11 cellular contexts compared by ENCODE assay signal in the genomic region with DNA sequence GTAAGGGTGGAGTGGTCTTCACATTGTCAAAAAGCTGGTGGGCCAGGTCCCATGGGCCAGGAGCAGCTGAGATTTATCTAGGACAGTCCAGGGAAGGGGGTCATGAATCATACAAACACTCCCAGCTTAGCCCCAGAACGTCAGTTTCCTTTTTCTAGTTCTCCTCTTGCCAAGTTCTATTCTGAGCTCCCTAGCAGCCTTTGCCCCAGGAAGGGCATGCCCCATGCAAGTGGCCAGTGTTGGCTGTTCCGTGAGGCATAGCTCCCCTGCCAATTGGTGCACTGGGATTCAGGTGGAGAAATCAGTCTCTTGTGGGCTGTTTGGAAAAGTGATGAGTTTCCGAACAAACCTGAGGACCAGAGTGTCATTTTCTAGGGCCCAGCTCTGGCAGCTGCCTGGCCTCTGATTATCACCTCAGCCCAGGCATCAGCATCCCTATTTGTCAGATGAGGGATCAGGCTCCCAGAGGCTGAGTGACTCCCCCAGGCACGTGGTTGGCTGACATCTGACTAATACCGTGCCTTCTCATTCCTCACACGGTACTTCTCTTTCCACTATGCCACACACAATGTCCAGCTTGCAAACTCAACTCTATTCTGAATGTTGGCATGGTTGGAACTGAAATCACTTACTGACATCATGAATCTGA. TPM values are rescaled to one million over a fixed set of nuclear protein-coding genes. Genes with fewer than 3 reads are reported as not detected.
A peak's percentile ranks its signal among the peaks of the same experiment; 100 is the strongest.
DNase-seq lines count a peak whose midpoint lies in the region; ATAC-seq and TF ChIP-seq lines count a peak whose summit lies in the region.
"Had no signal": no experiment of that assay in that cellular context is flagged by ENCODE, and none has a peak within 500 bp of the region (broad histone marks: within the 10 kb centered on the region; RNA-seq: fewer than 3 reads in every experiment).

No MANE protein-coding gene starts in this region.

- H3K4me2 ChIP-seq in mesendoderm (ENCODE audit: low read length), result no peak overlapping the region

- no peak overlapping the region for H2AK5ac ChIP-seq in mesendoderm (ENCODE audit: low read length)

- intact Hi-C loops in right lobe of liver (cut with DNase I), result no loop called here

- no peak overlapping the region for H3K23ac ChIP-seq in mesendoderm (ENCODE audit: low read length)

- no peak overlapping the region for H2BK120ac ChIP-seq in mesendoderm (ENCODE audit: low read depth, low read length)

- H3K27ac ChIP-seq in right lobe of liver (peak overlapping the region in 1 of 3 donors; percentile 34), mesendoderm (ENCODE audit: low read depth, low read length) (no peak overlapping the region)
- H3K27ac ChIP-seq: testis had no signal

- no peak overlapping the region for H4K5ac ChIP-seq in mesendoderm (ENCODE audit: low read length)

- no peak overlapping the region for H3K18ac ChIP-seq in mesendoderm (ENCODE audit: low read length)

- no peak for TF ChIP-seq CTCF in right lobe of liver (IDR thresholded peaks at IDR 0.05)

- no peaks in the 10 kb centered on the region for H3K79me1 ChIP-seq in mesendoderm (ENCODE audit: low read length)

- no peak overlapping the region for H2BK5ac ChIP-seq in mesendoderm (ENCODE audit: low read length)

- no peaks in the 10 kb centered on the region for H3K36me3 ChIP-seq in right lobe of liver
- H3K36me3 ChIP-seq in mesendoderm (ENCODE audit: control insufficient read depth, insufficient read depth, low read length), result no peaks in the 10 kb centered on the region

- H3K9me3 ChIP-seq in right lobe of liver, result no peaks in the 10 kb centered on the region
- H3K9me3 ChIP-seq: testis had no signal

- H4K8ac ChIP-seq in mesendoderm (ENCODE audit: low read depth, low read length), result no peak overlapping the region

- no peak overlapping the region for H3K4ac ChIP-seq in mesendoderm (ENCODE audit: low read depth, low read length)

- H3K4me1 ChIP-seq in right lobe of liver, result peaks cover 0 to 26% (median 5%) of the 10 kb centered on the region in 4 donors
- H3K4me1 ChIP-seq in mesendoderm (ENCODE audit: control insufficient read depth, low read depth, low read length), result no peaks in the 10 kb centered on the region

- DNase-seq in Daoy (ENCODE audit: low read depth), result peak; percentile 30
- DNase-seq in M059J (ENCODE audit: low read depth), result peak; percentile 46
- peak; percentile 31 for DNase-seq in dermis blood vessel endothelial cell
- DNase-seq in right lobe of liver, result peak; percentile 71 to 88 (median 87)
- DNase-seq in GDM1 (lab: John Stamatoyannopoulos, UW), result no peak
- no peak for DNase-seq in stimulated activated CD4-positive, alpha-beta T cell treated with anti-CD3 and anti-CD28 coated beads, Interleukin-2, amount 100 ng/mL, for 24 hours
- DNase-seq in mesendoderm, result no peak
- DNase-seq: NCI-H2107, testis had no signal

- H3K9ac ChIP-seq in mesendoderm (ENCODE audit: low read length), result no peak overlapping the region

- TF ChIP-seq POLR2A in right lobe of liver (IDR thresholded peaks at IDR 0.05), result no peak

- no peaks in the 10 kb centered on the region for H3K79me2 ChIP-seq in mesendoderm (ENCODE audit: control insufficient read depth, insufficient read depth, low read length)

- H3K56ac ChIP-seq in mesendoderm (ENCODE audit: low read length), result no peak overlapping the region

- no peak overlapping the region for H3K4me3 ChIP-seq in right lobe of liver
- no peak overlapping the region for H3K4me3 ChIP-seq in mesendoderm (ENCODE audit: low read length)
- H3K4me3 ChIP-seq: testis had no signal

- no peak overlapping the region for H2BK15ac ChIP-seq in mesendoderm (replicated peaks; ENCODE audit: low read depth)

- H3K27me3 ChIP-seq in right lobe of liver, result no peaks in the 10 kb centered on the region
- H3K27me3 ChIP-seq in mesendoderm (ENCODE audit: insufficient read depth, low read length, poor library complexity), result no peaks in the 10 kb centered on the region
- H3K27me3 ChIP-seq: testis had no signal

- 41% methylated on average over 5 of the region's 6 CpGs for WGBS in right lobe of liver (ENCODE audit: insufficient coverage, low coverage, low lambda C conversion rate, missing lambda C conversion rate)
- WGBS in mesendoderm (ENCODE audit: extremely low coverage, insufficient coverage, low lambda C conversion rate), result no CpG with 5 or more reads among the region's 6 CpGs

- peak; percentile 82 to 91 (median 88) for ATAC-seq in right lobe of liver
- ATAC-seq in GM21529 (IDR thresholded peaks at IDR 0.05; ENCODE audit: unreplicated experiment), result no peak

RNA-seq across cellular contexts. Expression of gene MYOM3, which starts 14.2 kb away (rescaled TPM):
- total RNA-seq in Daoy (2014; rRNA removed; shearing (Covaris generic)), result 0.39 and 1.1 TPM in 2 replicates
- 0.02 and 0.32 TPM in 2 replicates for total RNA-seq in M059J (2014; rRNA removed; shearing (Covaris generic))
- total RNA-seq in dermis blood vessel endothelial cell (under 0.01 TPM in 1 of 2 replicates, not detected in the other), right lobe of liver (under 1 TPM; 0.04 to 0.37 (median 0.13) TPM)
- polyA plus RNA-seq in mesendoderm (2013, experiment 1 of 2), result 0.07 TPM
- 0.06 TPM for polyA plus RNA-seq in mesendoderm (2013, experiment 2 of 2)
- polyA plus RNA-seq: neural cell had no signal

RNA-seq across cellular contexts. Expression of gene IL22RA1, which starts 16.8 kb away (rescaled TPM):
- not detected in 2 replicates for total RNA-seq in Daoy (2014; rRNA removed; shearing (Covaris generic))
- 1.3 and 1.9 TPM in 2 replicates for total RNA-seq in M059J (2014; rRNA removed; shearing (Covaris generic))
- total RNA-seq in dermis blood vessel endothelial cell, result not detected in 2 replicates
- total RNA-seq in right lobe of liver, result 1 to 10 TPM; 1.8 to 4.5 (median 2.8) TPM
- 0.14 TPM for polyA plus RNA-seq in mesendoderm (2013, experiment 1 of 2)
- 0.11 TPM for polyA plus RNA-seq in mesendoderm (2013, experiment 2 of 2)
- polyA plus RNA-seq: neural cell had no signal

Comparison
In these comparisons a context has a peak if more than half of its experiments do, and no peak if none do; other contexts are left out.
1. DNase-seq: peak in Daoy (single experiment), M059J (single experiment), dermis blood vessel endothelial cell (single experiment) and right lobe of liver (3 of 3); none in GDM1 (single experiment), stimulated activated CD4-positive, alpha-beta T cell treated with anti-CD3 and anti-CD28 coated beads, Interleukin-2, amount 100 ng/mL, for 24 hours (0 of 2) and mesendoderm (single experiment).